ENCODE assay signal across 16 cellular contexts in the genomic region with DNA sequence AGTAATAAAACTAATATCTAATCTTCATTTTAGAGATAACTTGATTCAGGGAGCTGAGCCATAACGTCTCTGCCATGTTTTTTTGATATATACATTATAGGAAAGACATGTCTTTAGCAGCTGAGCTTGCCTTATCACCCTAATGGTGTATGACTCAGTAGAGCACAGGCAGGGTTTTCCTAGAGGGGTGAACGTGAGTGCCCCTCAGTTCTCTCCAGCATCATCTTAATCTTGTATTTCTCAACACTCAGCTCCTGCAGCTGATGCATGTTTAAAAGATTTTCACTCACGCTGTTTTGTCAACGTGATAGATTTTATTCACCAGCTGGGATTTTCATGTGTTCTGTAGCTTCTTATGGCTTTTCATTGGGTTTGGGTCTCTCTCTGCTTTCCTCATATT.
DNase-seq lines count a peak whose midpoint lies in the region; TF ChIP-seq lines count a peak whose summit lies in the region.
"Had no signal": no experiment of that assay in that cellular context is flagged by ENCODE, and none has a peak within 500 bp of the region (broad histone marks: within the 10 kb centered on the region; RNA-seq: fewer than 3 reads in every experiment).

No MANE protein-coding gene starts in this region.

- H3K4me1 Mint-ChIP-seq in type B pancreatic cell (ENCODE audit: unreplicated experiment) = peaks cover 2% of the 10 kb centered on the region
- H3K4me1 Mint-ChIP-seq: CD4-positive, alpha-beta memory T cell had no signal

- DNase-seq in NCI-H226 (peak; percentile 45), cardiac fibroblast (ENCODE audit: low read depth in 2 of 2) (peak; percentile 59 to 69), fibroblast of the aortic adventitia (ENCODE audit: low read depth) (peak; percentile 21), smooth muscle cell (lab: John Stamatoyannopoulos, UW; ENCODE audit: unreplicated experiment) (no peak), HPDE6-E6E7 (ENCODE audit: extremely low spot score) (no peak), NCI-H1092 treated with DMSO at 0.1 percent for 48 hours (lab: John Stamatoyannopoulos, UW) (no peak), type B pancreatic cell (ENCODE audit: extremely low spot score, unreplicated experiment) (no peak)
- DNase-seq: ACHN; BE2C; CD4-positive, alpha-beta memory T cell; DMS79 treated with DMSO at 0.1 percent for 48 hours; EL; GOT3; HCEC 1CT; HFFc6 had no signal

- 30% methylated on average over 4 of the region's 4 CpGs for WGBS in smooth muscle cell (ENCODE audit: low lambda C conversion rate)

- no peak for TF ChIP-seq CTCF in cardiac fibroblast (IDR thresholded peaks at IDR 0.05; ENCODE audit: low read depth, low read length)
- TF ChIP-seq CTCF in fibroblast of the aortic adventitia (IDR thresholded peaks at IDR 0.05; ENCODE audit: insufficient read depth, low read length) = no peak
- TF ChIP-seq CTCF in smooth muscle cell (IDR thresholded peaks at IDR 0.05; ENCODE audit: borderline replicate concordance, insufficient read depth, poor library complexity, severe bottlenecking) = no peak
- TF ChIP-seq CTCF in type B pancreatic cell (conservative IDR thresholded peaks at IDR 0.05) = no peak

- H3K4me3 ChIP-seq in cardiac fibroblast (replicated peaks in 1 of 2; ENCODE audit: low read depth in 2 of 2, low read length in 2 of 2) (no peak overlapping the region), fibroblast of the aortic adventitia (ENCODE audit: low read depth, low read length) (no peak overlapping the region), smooth muscle cell (no peak overlapping the region)

- H4K20me1 ChIP-seq in smooth muscle cell (ENCODE audit: low read depth) = no peaks in the 10 kb centered on the region

- H3K27ac ChIP-seq in smooth muscle cell (ENCODE audit: low read depth) = no peak overlapping the region
- H3K27ac ChIP-seq: C4-2B had no signal

- H3K4me3 Mint-ChIP-seq in type B pancreatic cell = no peak overlapping the region
- H3K4me3 Mint-ChIP-seq: CD4-positive, alpha-beta memory T cell; HFFc6 had no signal

- H3K4me2 ChIP-seq in smooth muscle cell = peak overlapping the region; percentile 20

- H3K9me3 Mint-ChIP-seq in type B pancreatic cell = no peaks in the 10 kb centered on the region
- H3K9me3 Mint-ChIP-seq: HFFc6 had no signal

- no peaks in the 10 kb centered on the region for H3K27me3 ChIP-seq in smooth muscle cell (ENCODE audit: low read depth)
- H3K27me3 ChIP-seq: BE2C had no signal

- H3F3A ChIP-seq in smooth muscle cell (ENCODE audit: low read depth) = no peaks in the 10 kb centered on the region

- H3K36me3 Mint-ChIP-seq in type B pancreatic cell = no peaks in the 10 kb centered on the region
- H3K36me3 Mint-ChIP-seq: CD4-positive, alpha-beta memory T cell had no signal

- H3K9ac ChIP-seq in smooth muscle cell (ENCODE audit: low read depth) = no peak overlapping the region

- no peaks in the 10 kb centered on the region for H3K27me3 Mint-ChIP-seq in type B pancreatic cell
- H3K27me3 Mint-ChIP-seq: CD4-positive, alpha-beta memory T cell had no signal

- no peaks in the 10 kb centered on the region for H3K4me1 ChIP-seq in smooth muscle cell (ENCODE audit: low read depth)
- H3K4me1 ChIP-seq: BE2C had no signal

- H3K9me3 ChIP-seq in smooth muscle cell (replicated peaks; ENCODE audit: low read depth) = no peaks in the 10 kb centered on the region
- H3K9me3 ChIP-seq: BE2C had no signal

- H2AFZ ChIP-seq in smooth muscle cell (ENCODE audit: low read depth) = no peak overlapping the region

- H3K79me2 ChIP-seq in smooth muscle cell (ENCODE audit: low read depth) = no peaks in the 10 kb centered on the region

- no peak overlapping the region for H3K27ac Mint-ChIP-seq in type B pancreatic cell
- H3K27ac Mint-ChIP-seq: CD4-positive, alpha-beta memory T cell; HFFc6 had no signal

- no peaks in the 10 kb centered on the region for H3K36me3 ChIP-seq in smooth muscle cell (ENCODE audit: low read depth)
- H3K36me3 ChIP-seq: BE2C had no signal

Comparison
In these comparisons a context has a peak if more than half of its experiments do, and no peak if none do; other contexts are left out.
1. DNase-seq: peak in NCI-H226 (single experiment), cardiac fibroblast (2 of 2) and fibroblast of the aortic adventitia (single experiment); none in smooth muscle cell (single experiment), HPDE6-E6E7 (single experiment), NCI-H1092 treated with DMSO at 0.1 percent for 48 hours (single experiment) and type B pancreatic cell (single experiment).